ENCODE assay signal across 7 cellular contexts in genomic region chr17:4739122-4740024, GRCh38. TPM values are rescaled to one million over a fixed set of nuclear protein-coding genes. Genes with fewer than 3 reads are reported as not detected.
DNase-seq lines count a peak whose midpoint lies in the region; ATAC-seq and TF ChIP-seq lines count a peak whose summit lies in the region.

TSS of gene CXCL16 (minus strand) at chr17:4739928. CDS start at chr17:4739339, 589 bp downstream.
TSS of gene ZMYND15 (plus strand) at chr17:4739833. CDS start at chr17:4740549, 716 bp downstream.

- H3K27ac Mint-ChIP-seq in activated T-helper 1 cell treated with anti-CD3 and anti-CD28 coated beads, Interleukin-12 subunit alpha, Interleukin-12 subunit beta, Interleukin-2, Interleukin-4 antibody, amounts not matched to agents 30 ng/mL and 10 ng/mL and 1 ng/mL, durations not matched to agents 14 hours and 24 hours and 36 hours = peak within 1 kb of the TSS; percentile 61
- peak within 1 kb of the TSS in 1 of 3 experiments; percentile 28 for H3K27ac Mint-ChIP-seq in nephron

- peaks cover 0 to 11% of the 10 kb centered on the region in 2 donors for H3K27me3 ChIP-seq in tibial nerve

- peaks cover 19% of the 10 kb centered on the region for H3K4me1 Mint-ChIP-seq in activated T-helper 1 cell treated with anti-CD3 and anti-CD28 coated beads, Interleukin-12 subunit alpha, Interleukin-12 subunit beta, Interleukin-2, Interleukin-4 antibody, amounts not matched to agents 30 ng/mL and 10 ng/mL and 1 ng/mL, durations not matched to agents 14 hours and 24 hours and 36 hours (ENCODE audit: low read depth)
- peaks cover 7% of the 10 kb centered on the region for H3K4me1 Mint-ChIP-seq in nephron

- H3K9me3 Mint-ChIP-seq in activated T-helper 1 cell treated with anti-CD3 and anti-CD28 coated beads, Interleukin-12 subunit alpha, Interleukin-12 subunit beta, Interleukin-2, Interleukin-4 antibody, amounts not matched to agents 30 ng/mL and 10 ng/mL and 1 ng/mL, durations not matched to agents 14 hours and 24 hours and 36 hours = no peaks in the 10 kb centered on the region
- H3K9me3 Mint-ChIP-seq in nephron = no peaks in the 10 kb centered on the region

- H3K4me1 ChIP-seq in tibial nerve = peaks cover 0 to 17% (median 7%) of the 10 kb centered on the region in 4 donors

- H3K27me3 Mint-ChIP-seq in activated T-helper 1 cell treated with anti-CD3 and anti-CD28 coated beads, Interleukin-12 subunit alpha, Interleukin-12 subunit beta, Interleukin-2, Interleukin-4 antibody, amounts not matched to agents 30 ng/mL and 10 ng/mL and 1 ng/mL, durations not matched to agents 14 hours and 24 hours and 36 hours (ENCODE audit: insufficient read depth) = peaks cover 28% of the 10 kb centered on the region
- peaks cover 91% of the 10 kb centered on the region for H3K27me3 Mint-ChIP-seq in nephron (ENCODE audit: low read depth)

- DNase-seq in NCI-H510A treated with DMSO at 0.1 percent for 48 hours (lab: John Stamatoyannopoulos, UW) (peak; percentile 53), fibroblast of pulmonary artery (ENCODE audit: low read depth) (peak; percentile 20), tibial nerve (ENCODE audit: low spot score in 2 of 2) (no peak)
- DNase-seq in activated T-helper 1 cell treated with anti-CD3 and anti-CD28 coated beads, Interleukin-12 subunit alpha, Interleukin-12 subunit beta, Interleukin-2, Interleukin-4 antibody, amounts not matched to agents 30 ng/mL and 10 ng/mL and 1 ng/mL, durations not matched to agents 14 hours and 24 hours and 36 hours (ENCODE audit: low spot score) = peak; percentile 48

- TF ChIP-seq POLR2A in tibial nerve (IDR thresholded peaks at IDR 0.05) = peak in 1 of 2 donors; percentile 22

- WGBS in tibial nerve, 2 donors = 0% methylated on average over 29 to 64 of the region's 100 CpGs

- TF ChIP-seq CTCF in fibroblast of pulmonary artery (IDR thresholded peaks at IDR 0.05; ENCODE audit: low read length, missing control alignments) (no peak), nephron (IDR thresholded peaks at IDR 0.05; ENCODE audit: unreplicated experiment in 3 of 3) (no peak), tibial nerve (IDR thresholded peaks at IDR 0.05) (no peak)

- intact Hi-C loops in activated T-helper 1 cell treated with anti-CD3 and anti-CD28 coated beads, Interleukin-12 subunit alpha, Interleukin-12 subunit beta, Interleukin-2, Interleukin-4 antibody, amounts not matched to agents 30 ng/mL and 10 ng/mL and 1 ng/mL, durations not matched to agents 14 hours and 24 hours and 36 hours (cut with micrococcal nuclease) = loop anchor here (1.0 to 5.0 kb wide), 2 partner anchors 8 to 37 kb away; partner anchors contain the start of genes MED11 and PELP1

- ATAC-seq in GM19324 (IDR thresholded peaks at IDR 0.05; ENCODE audit: low FRiP score, unreplicated experiment) (peak; percentile 50), HG02678 (IDR thresholded peaks at IDR 0.05; ENCODE audit: unreplicated experiment) (no peak)

- no peak for TF ChIP-seq EP300 in tibial nerve (IDR thresholded peaks at IDR 0.05)

- H3K36me3 Mint-ChIP-seq in activated T-helper 1 cell treated with anti-CD3 and anti-CD28 coated beads, Interleukin-12 subunit alpha, Interleukin-12 subunit beta, Interleukin-2, Interleukin-4 antibody, amounts not matched to agents 30 ng/mL and 10 ng/mL and 1 ng/mL, durations not matched to agents 14 hours and 24 hours and 36 hours (ENCODE audit: low read depth) = peaks cover 6% of the 10 kb centered on the region
- H3K36me3 Mint-ChIP-seq in nephron (ENCODE audit: low read depth) = no peaks in the 10 kb centered on the region

- peaks cover 0 to 7% (median 0%) of the 10 kb centered on the region in 3 donors for H3K36me3 ChIP-seq in tibial nerve

- peak within 1 kb of the TSS in 3 of 4 donors; percentile 74 to 78 (median 75) for H3K27ac ChIP-seq in tibial nerve

- H3K4me3 ChIP-seq in fibroblast of pulmonary artery (replicated peaks; ENCODE audit: low read depth, low read length) = peak within 1 kb of the TSS; percentile 64
- peak within 1 kb of the TSS; percentile 65 to 100 (median 82) for H3K4me3 ChIP-seq in tibial nerve

- peak within 1 kb of the TSS; percentile 81 for H3K4me3 Mint-ChIP-seq in activated T-helper 1 cell treated with anti-CD3 and anti-CD28 coated beads, Interleukin-12 subunit alpha, Interleukin-12 subunit beta, Interleukin-2, Interleukin-4 antibody, amounts not matched to agents 30 ng/mL and 10 ng/mL and 1 ng/mL, durations not matched to agents 14 hours and 24 hours and 36 hours
- peak within 1 kb of the TSS; percentile 82 to 87 (median 84) for H3K4me3 Mint-ChIP-seq in nephron

- H3K9me3 ChIP-seq in tibial nerve = no peaks in the 10 kb centered on the region

RNA-seq across cellular contexts. Expression of gene CXCL16, which starts in this region (rescaled TPM):
- total RNA-seq in activated T-helper 1 cell treated with anti-CD3 and anti-CD28 coated beads, Interleukin-12 subunit alpha, Interleukin-12 subunit beta, Interleukin-2, Interleukin-4 antibody, amounts not matched to agents 30 ng/mL and 10 ng/mL and 1 ng/mL, durations not matched to agents 14 hours and 24 hours and 36 hours = 3.7 and 7.0 TPM in 2 replicates
- total RNA-seq in tibial nerve = 10 to 100 TPM in 3 of 4 donors, 1 to 10 TPM in 1; 5.7 to 27.3 (median 13.6) TPM

RNA-seq across cellular contexts. Expression of gene ZMYND15, which starts in this region (rescaled TPM):
- 0.18 TPM in 1 of 2 replicates, not detected in the other for total RNA-seq in activated T-helper 1 cell treated with anti-CD3 and anti-CD28 coated beads, Interleukin-12 subunit alpha, Interleukin-12 subunit beta, Interleukin-2, Interleukin-4 antibody, amounts not matched to agents 30 ng/mL and 10 ng/mL and 1 ng/mL, durations not matched to agents 14 hours and 24 hours and 36 hours
- total RNA-seq in tibial nerve = under 1 TPM in 3 of 4 donors, not detected in 1; 0.42 to 0.66 (median 0.59) TPM

Comparison
In these comparisons a context has a peak if more than half of its experiments do, and no peak if none do; other contexts are left out.
1. DNase-seq: peak in NCI-H510A treated with DMSO at 0.1 percent for 48 hours (single experiment), activated T-helper 1 cell treated with anti-CD3 and anti-CD28 coated beads, Interleukin-12 subunit alpha, Interleukin-12 subunit beta, Interleukin-2, Interleukin-4 antibody, amounts not matched to agents 30 ng/mL and 10 ng/mL and 1 ng/mL, durations not matched to agents 14 hours and 24 hours and 36 hours (single experiment) and fibroblast of pulmonary artery (single experiment); none in tibial nerve (0 of 2).